ENCODE assay signal across 9 cellular contexts in genomic region chr3:44910693-44911092, GRCh38. TPM values are rescaled to one million over a fixed set of nuclear protein-coding genes. Genes with fewer than 3 reads are reported as not detected.
"Had no signal": no experiment of that assay in that cellular context is flagged by ENCODE, and none has a peak within 500 bp of the region (broad histone marks: within the 10 kb centered on the region; RNA-seq: fewer than 3 reads in every experiment).

No MANE protein-coding gene starts in this region.

- H3K4me3 ChIP-seq: GM12878 had no signal

- DNase-seq: GDM1, GF-D8 had no signal

- ATAC-seq: GM12878 had no signal

- FAIRE-seq: G401.6, GM12878, GM12891, GM12892, GM18507, GM19239 had no signal

RNA-seq across cellular contexts. Expression of gene TGM4, which starts 36.3 kb away (rescaled TPM):
- total RNA-seq: G401, GM12878 had no signal
- polyA plus RNA-seq: GM12878 had no signal
